13 cellular contexts compared by ENCODE assay signal in the genomic region with DNA sequence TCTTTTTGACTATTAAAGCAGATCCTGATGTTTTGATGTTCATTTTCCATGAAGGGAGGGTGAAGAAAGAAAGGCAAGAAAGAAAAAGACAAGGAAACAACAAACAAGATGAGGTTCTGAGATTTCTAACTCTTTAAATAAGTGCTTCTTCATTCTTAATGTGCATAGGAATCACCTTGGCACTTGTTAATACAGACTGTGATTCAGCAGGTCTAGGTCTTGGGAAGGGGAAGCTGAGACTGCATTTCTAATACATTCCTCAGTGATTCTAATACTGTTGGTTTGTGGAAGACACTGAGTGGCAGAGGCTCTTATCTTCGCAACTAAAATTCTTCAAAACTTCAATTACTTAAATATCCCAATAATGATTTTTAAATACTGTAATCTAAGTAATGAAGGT.
A peak's percentile ranks its signal among the peaks of the same experiment; 100 is the strongest.
DNase-seq lines count a peak whose midpoint lies in the region; ATAC-seq, FAIRE-seq and TF ChIP-seq lines count a peak whose summit lies in the region.
"Had no signal": no experiment of that assay in that cellular context is flagged by ENCODE, and none has a peak within 500 bp of the region (broad histone marks: within the 10 kb centered on the region; RNA-seq: fewer than 3 reads in every experiment).

No MANE protein-coding gene starts in this region.

- peak; percentile 23 for DNase-seq in AG10803 (ENCODE audit: low read depth)
- peak; percentile 49 for DNase-seq in RCC 7860 (ENCODE audit: low spot score)
- peak; percentile 10 for DNase-seq in endothelial cell of umbilical vein (ENCODE audit: low read depth, low spot score)
- no peak for DNase-seq in pancreas
- DNase-seq in activated CD4-positive, alpha-beta memory T cell treated with anti-CD3 and anti-CD28 coated beads for 36 hours = no peak
- no peak for DNase-seq in activated CD4-positive, alpha-beta T cell treated with anti-CD3 and anti-CD28 coated beads for 48 hours
- no peak for DNase-seq in HT-29 (ENCODE audit: low spot score)
- no peak for DNase-seq in GOT3 (lab: John Stamatoyannopoulos, UW)
- DNase-seq: activated naive CD8-positive, alpha-beta T cell treated with anti-CD3 and anti-CD28 coated beads for 36 hours; effector memory CD4-positive, alpha-beta T cell; NCI-H1694; NK-92 treated with Interleukin-12 subunit alpha and Interleukin-12 subunit beta, amount 100 ng/mL, for 24 hours; stimulated activated naive CD8-positive, alpha-beta T cell treated with anti-CD3 and anti-CD28 coated beads, Interleukin-15, Interleukin-2, amounts not matched to agents 100 U/mL and 50 U/mL, for 24 hours had no signal

- dilution Hi-C loops in endothelial cell of umbilical vein (cut with MboI; ENCODE audit: extremely low pct_ligation_motif_present, low sequenced_read_pairs) = no loop called here

- POLR2A ChIA-PET in endothelial cell of umbilical vein (lab: Charles Lee) = no interaction called here
- POLR2A ChIA-PET in activated CD4-positive, alpha-beta memory T cell treated with anti-CD3 and anti-CD28 coated beads for 36 hours (lab: Charles Lee) = no interaction called here

- no peaks in the 10 kb centered on the region for H3K79me2 ChIP-seq in endothelial cell of umbilical vein (ENCODE audit: control insufficient read depth, insufficient read depth, low read length)

- peak in 3 of 4 donors; percentile 36 to 61 (median 39) for ATAC-seq in pancreas

- H3K4me3 ChIP-seq in AG10803 (ENCODE audit: low read length) (no peak overlapping the region), endothelial cell of umbilical vein (replicated peaks in 1 of 3; ENCODE audit: insufficient read depth in 1 of 3, low read depth in 1 of 3, low read length in 3 of 3) (no peak overlapping the region), pancreas (no peak overlapping the region)

- H3K27ac Mint-ChIP-seq in activated CD4-positive, alpha-beta memory T cell treated with anti-CD3 and anti-CD28 coated beads for 36 hours = no peak overlapping the region

- peaks cover 19% of the 10 kb centered on the region for H3K4me1 Mint-ChIP-seq in activated CD4-positive, alpha-beta memory T cell treated with anti-CD3 and anti-CD28 coated beads for 36 hours (ENCODE audit: low read depth)

- no peak overlapping the region for H3K4me3 Mint-ChIP-seq in activated CD4-positive, alpha-beta memory T cell treated with anti-CD3 and anti-CD28 coated beads for 36 hours
- H3K4me3 Mint-ChIP-seq: activated naive CD8-positive, alpha-beta T cell treated with anti-CD3 and anti-CD28 coated beads for 36 hours had no signal

- CTCF ChIA-PET in endothelial cell of umbilical vein (lab: Charles Lee) = interaction anchor here (1.2 to 6.1 kb wide), 4 partner anchors 88 to 263 kb away, joined by 3 to 75 read pairs (median 50); no protein-coding TSS in a partner anchor
- CTCF ChIA-PET in activated CD4-positive, alpha-beta memory T cell treated with anti-CD3 and anti-CD28 coated beads for 36 hours (lab: Charles Lee) = interaction anchor here (2.1 kb wide), 1 partner anchor 253 kb away, joined by 7 read pairs; no protein-coding TSS in a partner anchor

- no peak overlapping the region for H3K9ac ChIP-seq in endothelial cell of umbilical vein (replicated peaks; ENCODE audit: extremely low read depth, insufficient read depth, low read length)

- intact Hi-C loops in endothelial cell of umbilical vein (cut with micrococcal nuclease) (loop anchor here (5.0 kb wide), 2 partner anchors 66 to 266 kb away; no protein-coding TSS in a partner anchor), pancreas (cut with DNase I) (no loop called here)
- intact Hi-C loops in activated CD4-positive, alpha-beta memory T cell treated with anti-CD3 and anti-CD28 coated beads for 36 hours (cut with micrococcal nuclease) = loop anchor here (1.0 to 2.0 kb wide), 7 partner anchors 10 to 266 kb away; partner anchors contain the start of gene HERC3

- 93 to 94% methylated on average over 1 of the region's 1 CpG for WGBS in pancreas, 2 donors

- H3K36me3 ChIP-seq in endothelial cell of umbilical vein (ENCODE audit: control insufficient read depth in 2 of 2, extremely low read depth in 1 of 2, insufficient read depth in 2 of 2, low read length in 2 of 2) = no peaks in the 10 kb centered on the region
- H3K36me3 ChIP-seq in pancreas = peaks cover 0 to 3% (median 0%) of the 10 kb centered on the region in 3 donors

- no peak overlapping the region for H2AFZ ChIP-seq in endothelial cell of umbilical vein (ENCODE audit: low read depth, low read length)

- TF ChIP-seq CTCF in AG10803 (conservative IDR thresholded peaks at IDR 0.05; ENCODE audit: low read length) (no peak), endothelial cell of umbilical vein (IDR thresholded peaks at IDR 0.05; ENCODE audit: extremely low read depth in 1 of 2, insufficient read depth in 1 of 2, low read depth in 1 of 2, low read length in 2 of 2) (no peak), pancreas (IDR thresholded peaks at IDR 0.05) (no peak)

- H3K36me3 Mint-ChIP-seq in activated CD4-positive, alpha-beta memory T cell treated with anti-CD3 and anti-CD28 coated beads for 36 hours = peaks cover 2% of the 10 kb centered on the region

- H4K20me1 ChIP-seq in endothelial cell of umbilical vein (replicated peaks; ENCODE audit: control insufficient read depth, extremely low read depth, insufficient read depth, low read length) = no peaks in the 10 kb centered on the region

- H3K9me3 Mint-ChIP-seq in activated CD4-positive, alpha-beta memory T cell treated with anti-CD3 and anti-CD28 coated beads for 36 hours = no peaks in the 10 kb centered on the region

- H3K9me1 ChIP-seq in endothelial cell of umbilical vein (replicated peaks; ENCODE audit: control insufficient read depth, extremely low read depth, insufficient read depth, low read length) = no peaks in the 10 kb centered on the region

- no peak for TF ChIP-seq POLR2A in endothelial cell of umbilical vein (IDR thresholded peaks at IDR 0.05; ENCODE audit: low read depth, low read length)

- no peak overlapping the region for H3K4me2 ChIP-seq in endothelial cell of umbilical vein (ENCODE audit: insufficient read depth, low read length)

- BruUV-seq in endothelial cell of umbilical vein (replicated peaks; lab: Mats Ljungman, UMichigan) = no TSS peak

- peaks cover 4% of the 10 kb centered on the region for H3K27me3 Mint-ChIP-seq in activated CD4-positive, alpha-beta memory T cell treated with anti-CD3 and anti-CD28 coated beads for 36 hours

- H3K27ac ChIP-seq in endothelial cell of umbilical vein (ENCODE audit: insufficient read depth, low read depth, low read length) (no peak overlapping the region), pancreas (peak overlapping the region in 1 of 4 donors; percentile 28)

- H3K4me1 ChIP-seq in endothelial cell of umbilical vein (ENCODE audit: control insufficient read depth, extremely low read depth, insufficient read depth, low read length) = no peaks in the 10 kb centered on the region
- peaks cover 0 to 14% (median 9%) of the 10 kb centered on the region in 3 donors for H3K4me1 ChIP-seq in pancreas

- H3K27me3 ChIP-seq in endothelial cell of umbilical vein (ENCODE audit: control insufficient read depth in 2 of 2, insufficient read depth in 2 of 2, low read length in 2 of 2) (no peaks in the 10 kb centered on the region), pancreas (no peaks in the 10 kb centered on the region)

- FAIRE-seq in RCC 7860 (lab: Jason Lieb, UNC) (no peak), endothelial cell of umbilical vein (lab: Jason Lieb, UNC) (no peak), pancreas (lab: Jason Lieb, UNC) (no peak)

- H3K9me3 ChIP-seq in endothelial cell of umbilical vein (replicated peaks; ENCODE audit: control insufficient read depth, insufficient read depth, low read length) = no peaks in the 10 kb centered on the region
- no peaks in the 10 kb centered on the region for H3K9me3 ChIP-seq in pancreas

TF ChIP-seq in endothelial cell of umbilical vein, 7 proteins besides CTCF, POLR2A, EP300 and RAD21:
- TF ChIP-seq GATA2 (IDR thresholded peaks at IDR 0.05; ENCODE audit: insufficient read depth, insufficient read length, low read depth, low read length) = no peak
- TF ChIP-seq, protein P1, sequence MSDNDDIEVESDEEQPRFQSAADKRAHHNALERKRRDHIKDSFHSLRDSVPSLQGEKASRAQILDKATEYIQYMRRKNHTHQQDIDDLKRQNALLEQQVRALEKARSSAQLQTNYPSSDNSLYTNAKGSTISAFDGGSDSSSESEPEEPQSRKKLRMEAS (IDR thresholded peaks at IDR 0.05; ENCODE audit: insufficient read depth, insufficient read length) = no peak
- no peak for TF ChIP-seq EZH2 (IDR thresholded peaks at IDR 0.05; ENCODE audit: borderline replicate concordance, low read depth, low read length, severe bottlenecking)
- TF ChIP-seq JUN (IDR thresholded peaks at IDR 0.05; ENCODE audit: borderline replicate concordance, insufficient read depth, insufficient read length, low read depth) = no peak
- TF ChIP-seq FOS (IDR thresholded peaks at IDR 0.05; ENCODE audit: borderline replicate concordance, insufficient read depth, low read length) = no peak
- no peak for TF ChIP-seq MYC (IDR thresholded peaks at IDR 0.05; ENCODE audit: low read depth, low read length)
- TF ChIP-seq POLR2AphosphoS5 (IDR thresholded peaks at IDR 0.05; ENCODE audit: insufficient read depth, low read depth, low read length) = no peak

Comparison
In these comparisons a context has a peak if more than half of its experiments do, and no peak if none do; other contexts are left out.
1. DNase-seq: peak in AG10803 (single experiment), RCC 7860 (single experiment) and endothelial cell of umbilical vein (single experiment); none in pancreas (0 of 6), activated CD4-positive, alpha-beta memory T cell treated with anti-CD3 and anti-CD28 coated beads for 36 hours (single experiment), activated CD4-positive, alpha-beta T cell treated with anti-CD3 and anti-CD28 coated beads for 48 hours (single experiment), HT-29 (single experiment) and GOT3 (single experiment).
2. intact Hi-C loops: an anchor here in endothelial cell of umbilical vein (5.0 kb wide) and activated CD4-positive, alpha-beta memory T cell treated with anti-CD3 and anti-CD28 coated beads for 36 hours (1.0 to 2.0 kb wide); none called in pancreas.